1 cellular context compared by ENCODE assay signal in the genomic region with DNA sequence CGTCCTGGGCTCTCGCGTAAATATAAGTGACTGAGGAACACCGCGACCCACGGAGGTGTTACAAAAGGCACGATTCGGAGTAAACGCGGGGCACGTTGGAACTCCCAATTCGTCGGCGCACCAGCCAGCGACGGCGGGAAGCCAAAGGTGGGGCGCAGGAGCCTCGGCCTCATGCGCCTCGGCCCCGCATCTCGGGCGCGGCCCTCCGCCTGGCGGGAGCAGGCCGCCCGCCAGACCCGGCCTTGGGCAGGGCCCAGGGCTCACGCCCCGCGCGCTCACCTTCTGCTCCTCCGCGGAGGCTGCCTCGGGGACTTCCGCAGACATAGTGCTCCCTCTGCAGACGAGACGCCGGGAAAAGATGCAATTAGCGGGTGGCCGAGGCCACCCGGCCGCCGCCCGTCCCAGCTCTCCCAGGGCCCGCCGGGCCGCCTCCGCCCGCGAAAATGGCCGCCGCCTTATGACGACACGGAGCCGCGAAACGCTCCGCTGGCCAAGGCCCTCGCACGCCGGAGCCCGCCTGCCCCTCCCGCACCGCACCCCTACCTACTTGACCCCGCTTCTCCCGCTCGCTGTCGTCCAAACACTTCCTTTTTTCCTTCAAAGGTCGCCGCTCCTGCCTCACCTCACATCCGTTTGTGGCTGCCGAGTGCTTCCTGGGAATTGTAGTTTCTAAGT.
TF ChIP-seq lines count a peak whose summit lies in the region.

TSS of gene ARPP19 (minus strand) at position 462 of the 675 bp plus-strand sequence. CDS start at position 324, 138 bp downstream.

TF ChIP-seq in endothelial cell of umbilical vein, 7 proteins besides CTCF, POLR2A, EP300 and RAD21 (continued from another document):
- no peak for TF ChIP-seq JUN (IDR thresholded peaks at IDR 0.05; ENCODE audit: borderline replicate concordance, insufficient read depth, insufficient read length, low read depth)
- no peak for TF ChIP-seq EZH2 (IDR thresholded peaks at IDR 0.05; ENCODE audit: borderline replicate concordance, low read depth, low read length, severe bottlenecking)
